19 cellular contexts compared by ENCODE assay signal in the genomic region with DNA sequence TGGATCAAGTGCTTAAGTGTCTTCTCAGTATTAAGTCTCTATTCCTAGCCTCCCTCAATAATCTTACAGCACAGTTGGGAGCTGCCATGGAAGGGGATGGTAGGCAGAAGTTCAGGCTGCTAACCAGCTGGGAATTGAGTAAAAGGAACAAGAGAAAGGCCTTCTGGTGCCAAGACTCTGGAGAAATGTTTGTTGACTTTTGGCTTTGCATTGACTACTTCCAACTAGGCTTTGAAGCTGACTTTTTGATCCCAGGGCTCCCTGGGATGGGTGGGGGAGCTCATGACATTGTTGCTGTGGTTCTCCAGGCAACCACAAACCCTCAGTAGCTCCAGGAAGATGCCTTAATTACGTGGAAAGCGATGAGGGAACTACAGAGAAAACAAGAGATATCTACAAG.
DNase-seq lines count a peak whose midpoint lies in the region; FAIRE-seq and TF ChIP-seq lines count a peak whose summit lies in the region.
"Had no signal": no experiment of that assay in that cellular context is flagged by ENCODE, and none has a peak within 500 bp of the region (broad histone marks: within the 10 kb centered on the region; RNA-seq: fewer than 3 reads in every experiment).

No MANE protein-coding gene starts in this region.

- dilution Hi-C loops in endothelial cell of umbilical vein (cut with MboI; ENCODE audit: extremely low pct_ligation_motif_present, low sequenced_read_pairs), result loop anchor here (25.0 kb wide), 1 partner anchor 373 kb away; no protein-coding TSS in a partner anchor

- H3K9ac ChIP-seq in endothelial cell of umbilical vein (replicated peaks; ENCODE audit: extremely low read depth, insufficient read depth, low read length) (no peak overlapping the region), neuronal stem cell (ENCODE audit: low read depth, low read length, poor library complexity) (no peak overlapping the region)

- no peak overlapping the region for H2BK120ac ChIP-seq in neuronal stem cell (ENCODE audit: low read depth, low read length)

- H3K23ac ChIP-seq in neuronal stem cell (ENCODE audit: low read depth, low read length, poor library complexity), result no peak overlapping the region

- peak; percentile 43 for DNase-seq in AG10803 (ENCODE audit: low read depth)
- DNase-seq in MV-4-11 (lab: John Stamatoyannopoulos, UW), result peak; percentile 35
- peak; percentile 28 for DNase-seq in endothelial cell of umbilical vein (ENCODE audit: low read depth, low spot score)
- peak; percentile 80 for DNase-seq in osteoblast (ENCODE audit: insufficient read length, low spot score, missing footprints)
- DNase-seq in activated naive CD8-positive, alpha-beta T cell treated with anti-CD3 and anti-CD28 coated beads for 36 hours, result no peak
- no peak for DNase-seq in HEK293T (ENCODE audit: extremely low spot score)
- DNase-seq in lower leg skin (ENCODE audit: low spot score in 2 of 2), result no peak
- no peak for DNase-seq in neuronal stem cell (ENCODE audit: low spot score)
- DNase-seq: activated CD4-positive, alpha-beta T cell treated with anti-CD3 and anti-CD28 coated beads for 1 hour; activated CD8-positive, alpha-beta memory T cell treated with anti-CD3 and anti-CD28 coated beads, Interleukin-2, amount 10 ng/mL, durations not matched to agents 7 days and 5 days; activated gamma-delta T cell; esophagus squamous epithelium; left colon; NCI-H1436 treated with DMSO at 0.1 percent for 48 hours; stimulated activated CD4-positive, alpha-beta T cell treated with anti-CD3 and anti-CD28 coated beads, Interleukin-15, amount 100 ng/mL, for 24 hours; stimulated activated naive CD8-positive, alpha-beta T cell treated with anti-CD3 and anti-CD28 coated beads, Interleukin-15, amount 100 ng/mL, for 72 hours; uterus had no signal

- no peaks in the 10 kb centered on the region for H3K79me1 ChIP-seq in neuronal stem cell (ENCODE audit: low read depth, low read length)

- H3K36me3 ChIP-seq in endothelial cell of umbilical vein (ENCODE audit: control insufficient read depth in 2 of 2, extremely low read depth in 1 of 2, insufficient read depth in 2 of 2, low read length in 2 of 2) (no peaks in the 10 kb centered on the region), osteoblast (ENCODE audit: insufficient read depth, low read length) (no peaks in the 10 kb centered on the region), neuronal stem cell (replicated peaks in 1 of 2; ENCODE audit: control insufficient read depth in 2 of 2, insufficient read depth in 2 of 2, low read length in 2 of 2) (no peaks in the 10 kb centered on the region)
- H3K36me3 ChIP-seq: esophagus squamous epithelium, uterus had no signal

- H3K4me1 Mint-ChIP-seq in activated naive CD8-positive, alpha-beta T cell treated with anti-CD3 and anti-CD28 coated beads for 36 hours, result no peaks in the 10 kb centered on the region
- H3K4me1 Mint-ChIP-seq: brain; stimulated activated naive CD8-positive, alpha-beta T cell treated with anti-CD3 and anti-CD28 coated beads, Interleukin-15, amount 100 ng/mL, for 72 hours had no signal

- H3K27me3 ChIP-seq in endothelial cell of umbilical vein (ENCODE audit: control insufficient read depth in 2 of 2, insufficient read depth in 2 of 2, low read length in 2 of 2) (no peaks in the 10 kb centered on the region), osteoblast (ENCODE audit: insufficient read depth, low read length) (peaks cover 3% of the 10 kb centered on the region), neuronal stem cell (ENCODE audit: control insufficient read depth in 3 of 3, insufficient read depth in 3 of 3, low read depth in 1 of 3, low read length in 3 of 3) (no peaks in the 10 kb centered on the region)
- H3K27me3 ChIP-seq: esophagus squamous epithelium, uterus had no signal

- H3K18ac ChIP-seq in neuronal stem cell (ENCODE audit: low read length), result no peak overlapping the region

- H2BK12ac ChIP-seq in neuronal stem cell (ENCODE audit: low read length), result no peak overlapping the region

- H3K27ac Mint-ChIP-seq in activated naive CD8-positive, alpha-beta T cell treated with anti-CD3 and anti-CD28 coated beads for 36 hours, result no peak overlapping the region
- H3K27ac Mint-ChIP-seq: activated CD8-positive, alpha-beta memory T cell treated with anti-CD3 and anti-CD28 coated beads, Interleukin-2, amount 10 ng/mL, durations not matched to agents 7 days and 5 days; brain; stimulated activated naive CD8-positive, alpha-beta T cell treated with anti-CD3 and anti-CD28 coated beads, Interleukin-15, amount 100 ng/mL, for 72 hours had no signal

- no peaks in the 10 kb centered on the region for H3K9me1 ChIP-seq in endothelial cell of umbilical vein (replicated peaks; ENCODE audit: control insufficient read depth, extremely low read depth, insufficient read depth, low read length)

- H2BK5ac ChIP-seq in neuronal stem cell (ENCODE audit: low read length), result no peak overlapping the region

- H3K27ac ChIP-seq in endothelial cell of umbilical vein (ENCODE audit: insufficient read depth, low read depth, low read length), result no peak overlapping the region
- H3K27ac ChIP-seq in osteoblast (ENCODE audit: low read depth, low read length), result peak overlapping the region; percentile 2
- H3K27ac ChIP-seq in neuronal stem cell (replicated peaks; ENCODE audit: low read length), result no peak overlapping the region
- H3K27ac ChIP-seq: HL-60, uterus had no signal

- H2AFZ ChIP-seq in endothelial cell of umbilical vein (ENCODE audit: low read depth, low read length) (peak overlapping the region; percentile 30), osteoblast (ENCODE audit: low read length) (no peak overlapping the region), neuronal stem cell (ENCODE audit: low read length) (no peak overlapping the region)

- intact Hi-C loops in endothelial cell of umbilical vein (cut with micrococcal nuclease), result no loop called here
- intact Hi-C loops in lower leg skin (cut with DNase I; ENCODE audit: low total_unique reads), result loop anchor here (10.0 kb wide), 3 partner anchors 295 to 505 kb away; no protein-coding TSS in a partner anchor

- POLR2A ChIA-PET in endothelial cell of umbilical vein (lab: Charles Lee), result no interaction called here
- POLR2A ChIA-PET in HEK293T (lab: Yijun Ruan, JAX), result no interaction called here

- H2AK5ac ChIP-seq in neuronal stem cell (ENCODE audit: low read depth, low read length), result no peak overlapping the region

- no TSS peak for BruUV-seq in endothelial cell of umbilical vein (replicated peaks; lab: Mats Ljungman, UMichigan)

- H4K8ac ChIP-seq in neuronal stem cell (ENCODE audit: low read depth, low read length), result no peak overlapping the region

- CTCF ChIA-PET in endothelial cell of umbilical vein (lab: Charles Lee), result interaction anchor here (0.8 to 9.7 kb wide), 16 partner anchors 9 to 391 kb away, joined by 3 to 245 read pairs (median 4); no protein-coding TSS in a partner anchor
- CTCF ChIA-PET in HEK293T (lab: Yijun Ruan, JAX), result interaction anchor here (0.6 to 9.4 kb wide), 5 partner anchors 9 to 530 kb away, joined by 3 to 81 read pairs (median 10); no protein-coding TSS in a partner anchor

- no peak overlapping the region for H3K4me3 ChIP-seq in AG10803 (ENCODE audit: low read length)
- no peak overlapping the region for H3K4me3 ChIP-seq in endothelial cell of umbilical vein (replicated peaks in 1 of 3; ENCODE audit: insufficient read depth in 1 of 3, low read depth in 1 of 3, low read length in 3 of 3)
- H3K4me3 ChIP-seq in osteoblast (ENCODE audit: insufficient read depth, low read length), result no peak overlapping the region
- H3K4me3 ChIP-seq in lower leg skin (ENCODE audit: low read depth, poor library complexity, severe bottlenecking), result no peak overlapping the region
- no peak overlapping the region for H3K4me3 ChIP-seq in neuronal stem cell (ENCODE audit: low read length in 2 of 2)
- H3K4me3 ChIP-seq: esophagus squamous epithelium, uterus had no signal

- no peak overlapping the region for H2BK15ac ChIP-seq in neuronal stem cell (ENCODE audit: low read length)

- no peaks in the 10 kb centered on the region for H3K36me3 Mint-ChIP-seq in activated naive CD8-positive, alpha-beta T cell treated with anti-CD3 and anti-CD28 coated beads for 36 hours
- H3K36me3 Mint-ChIP-seq: activated CD8-positive, alpha-beta memory T cell treated with anti-CD3 and anti-CD28 coated beads, Interleukin-2, amount 10 ng/mL, durations not matched to agents 7 days and 5 days; brain had no signal

- H3K27me3 Mint-ChIP-seq in activated naive CD8-positive, alpha-beta T cell treated with anti-CD3 and anti-CD28 coated beads for 36 hours, result peaks cover 21% of the 10 kb centered on the region

- TF ChIP-seq POLR2A in endothelial cell of umbilical vein (IDR thresholded peaks at IDR 0.05; ENCODE audit: low read depth, low read length) (no peak), lower leg skin (IDR thresholded peaks at IDR 0.05) (no peak)

- H3K4me1 ChIP-seq in endothelial cell of umbilical vein (ENCODE audit: control insufficient read depth, extremely low read depth, insufficient read depth, low read length), result peaks cover 14% of the 10 kb centered on the region
- peaks cover 23% of the 10 kb centered on the region for H3K4me1 ChIP-seq in osteoblast (ENCODE audit: insufficient read depth, low read length)
- no peaks in the 10 kb centered on the region for H3K4me1 ChIP-seq in neuronal stem cell (ENCODE audit: control insufficient read depth in 2 of 2, insufficient read depth in 1 of 2, low read depth in 1 of 2, low read length in 2 of 2)
- H3K4me1 ChIP-seq: uterus had no signal

- no peaks in the 10 kb centered on the region for H3K9me3 Mint-ChIP-seq in activated naive CD8-positive, alpha-beta T cell treated with anti-CD3 and anti-CD28 coated beads for 36 hours
- H3K9me3 Mint-ChIP-seq: brain; stimulated activated naive CD8-positive, alpha-beta T cell treated with anti-CD3 and anti-CD28 coated beads, Interleukin-15, amount 100 ng/mL, for 72 hours had no signal

- no peak for FAIRE-seq in endothelial cell of umbilical vein (lab: Jason Lieb, UNC)

- no peak overlapping the region for H3K14ac ChIP-seq in neuronal stem cell (ENCODE audit: low read length)

- H4K20me1 ChIP-seq in endothelial cell of umbilical vein (replicated peaks; ENCODE audit: control insufficient read depth, extremely low read depth, insufficient read depth, low read length) (no peaks in the 10 kb centered on the region), osteoblast (ENCODE audit: insufficient read depth, low read length) (no peaks in the 10 kb centered on the region)

- H3K4me2 ChIP-seq in endothelial cell of umbilical vein (ENCODE audit: insufficient read depth, low read length) (no peak overlapping the region), osteoblast (ENCODE audit: insufficient read depth, low read length) (peak overlapping the region; percentile 11), neuronal stem cell (ENCODE audit: insufficient read depth, low read length, poor library complexity, severe bottlenecking) (no peak overlapping the region)

- H4K91ac ChIP-seq in neuronal stem cell (ENCODE audit: low read depth, low read length, poor library complexity), result no peak overlapping the region

- no peak overlapping the region for H3K4me3 Mint-ChIP-seq in activated naive CD8-positive, alpha-beta T cell treated with anti-CD3 and anti-CD28 coated beads for 36 hours
- H3K4me3 Mint-ChIP-seq: activated CD8-positive, alpha-beta memory T cell treated with anti-CD3 and anti-CD28 coated beads, Interleukin-2, amount 10 ng/mL, durations not matched to agents 7 days and 5 days; brain; stimulated activated naive CD8-positive, alpha-beta T cell treated with anti-CD3 and anti-CD28 coated beads, Interleukin-15, amount 100 ng/mL, for 72 hours had no signal

- H3K4ac ChIP-seq in neuronal stem cell (ENCODE audit: low read length), result no peak overlapping the region

- 45 to 49% methylated on average over 2 of the region's 2 CpGs for WGBS in lower leg skin, 2 donors
- no CpG with 5 or more reads among the region's 2 CpGs for WGBS in neuronal stem cell (ENCODE audit: extremely low coverage in 2 of 2, insufficient read length in 2 of 2, insufficient replicate concordance in 1 of 2), 2 donors

- no peak for TF ChIP-seq CTCF in AG10803 (conservative IDR thresholded peaks at IDR 0.05; ENCODE audit: low read length)
- no peak for TF ChIP-seq CTCF in endothelial cell of umbilical vein (IDR thresholded peaks at IDR 0.05; ENCODE audit: extremely low read depth in 1 of 2, insufficient read depth in 1 of 2, low read depth in 1 of 2, low read length in 2 of 2)
- no peak for TF ChIP-seq CTCF in osteoblast (IDR thresholded peaks at IDR 0.05; ENCODE audit: extremely low read depth, low read depth, low read length)
- no peak for TF ChIP-seq CTCF in lower leg skin (IDR thresholded peaks at IDR 0.05)

- H3K9me3 ChIP-seq in endothelial cell of umbilical vein (replicated peaks; ENCODE audit: control insufficient read depth, insufficient read depth, low read length), result no peaks in the 10 kb centered on the region
- H3K9me3 ChIP-seq in osteoblast (ENCODE audit: low read depth, low read length), result no peaks in the 10 kb centered on the region
- no peaks in the 10 kb centered on the region for H3K9me3 ChIP-seq in neuronal stem cell (replicated peaks in 1 of 2; ENCODE audit: control insufficient read depth in 2 of 2, insufficient read depth in 1 of 2, low read depth in 1 of 2, low read length in 2 of 2)
- H3K9me3 ChIP-seq: esophagus squamous epithelium, uterus had no signal

- H3K79me2 ChIP-seq in endothelial cell of umbilical vein (ENCODE audit: control insufficient read depth, insufficient read depth, low read length) (no peaks in the 10 kb centered on the region), osteoblast (ENCODE audit: insufficient read depth, low read length) (no peaks in the 10 kb centered on the region)

Comparison
In these comparisons a context has a peak if more than half of its experiments do, and no peak if none do; other contexts are left out.
1. DNase-seq: peak in AG10803 (single experiment), MV-4-11 (single experiment), endothelial cell of umbilical vein (single experiment) and osteoblast (single experiment); none in activated naive CD8-positive, alpha-beta T cell treated with anti-CD3 and anti-CD28 coated beads for 36 hours (single experiment), HEK293T (single experiment), lower leg skin (0 of 2) and neuronal stem cell (single experiment).